ENCODE assay signal across 8 cellular contexts in genomic region chr20:50516180-50516934, GRCh38. TPM values are rescaled to one million over a fixed set of nuclear protein-coding genes. Genes with fewer than 3 reads are reported as not detected.
DNase-seq lines count a peak whose midpoint lies in the region; ATAC-seq and TF ChIP-seq lines count a peak whose summit lies in the region.

No MANE protein-coding gene starts in this region.

- CTCF ChIA-PET in CD4-positive, alpha-beta memory T cell (lab: Charles Lee; ENCODE audit: partially characterized antibody): interaction anchor here (1.2 to 2.0 kb wide), 5 partner anchors 12 to 58 kb away, joined by 3 to 9 read pairs (median 5); no protein-coding TSS in a partner anchor
- CTCF ChIA-PET in SK-N-SH (lab: Yijun Ruan, JAX): interaction anchor here (1.0 to 1.5 kb wide), 4 partner anchors 9 to 72 kb away, joined by 3 to 4 read pairs (median 4); no protein-coding TSS in a partner anchor

- H3K4me2 ChIP-seq in Karpas-422 (ENCODE audit: low read depth, low read length, poor library complexity, severe bottlenecking) (peak overlapping the region; percentile 46), SK-N-SH (no peak overlapping the region)

- ATAC-seq in GM21526 (IDR thresholded peaks at IDR 0.05; ENCODE audit: low FRiP score, unreplicated experiment): peak; percentile 44
- ATAC-seq in heart right ventricle: no peak

- H3K27me3 Mint-ChIP-seq in CD4-positive, alpha-beta memory T cell: no peaks in the 10 kb centered on the region
- H3K27me3 Mint-ChIP-seq in dendritic cell treated with granulocyte-macrophage colony-stimulating factor and Interleukin-4, amounts not matched to agents 40 ng/mL and 50 ng/mL, for 4 days: no peaks in the 10 kb centered on the region

- H3K9me2 ChIP-seq in Karpas-422 (replicated peaks; ENCODE audit: insufficient read depth, low read length) (no peaks in the 10 kb centered on the region), SK-N-SH (no peaks in the 10 kb centered on the region)

- H3K4me3 Mint-ChIP-seq in CD4-positive, alpha-beta memory T cell: peak overlapping the region; percentile 74 to 98 (median 82)
- no peak overlapping the region for H3K4me3 Mint-ChIP-seq in dendritic cell treated with granulocyte-macrophage colony-stimulating factor and Interleukin-4, amounts not matched to agents 40 ng/mL and 50 ng/mL, for 4 days

- H3K36me3 Mint-ChIP-seq in CD4-positive, alpha-beta memory T cell: peaks cover 0 to 16% of the 10 kb centered on the region in 2 donors
- peaks cover 24% of the 10 kb centered on the region for H3K36me3 Mint-ChIP-seq in dendritic cell treated with granulocyte-macrophage colony-stimulating factor and Interleukin-4, amounts not matched to agents 40 ng/mL and 50 ng/mL, for 4 days (ENCODE audit: low read depth)

- H3K36me3 ChIP-seq in CD4-positive, alpha-beta memory T cell (ENCODE audit: insufficient read depth, low read length): no peaks in the 10 kb centered on the region
- no peaks in the 10 kb centered on the region for H3K36me3 ChIP-seq in Karpas-422 (ENCODE audit: insufficient read depth, low read length)
- H3K36me3 ChIP-seq in SK-N-SH (replicated peaks in 1 of 2; ENCODE audit: control insufficient read depth in 1 of 2, insufficient read depth in 2 of 2, low read length in 1 of 2): no peaks in the 10 kb centered on the region
- H3K36me3 ChIP-seq in heart right ventricle: no peaks in the 10 kb centered on the region

- no peak overlapping the region for H2AFZ ChIP-seq in Karpas-422 (ENCODE audit: low read length)
- H2AFZ ChIP-seq in SK-N-SH (ENCODE audit: low read depth): no peak overlapping the region

- peak overlapping the region; percentile 65 for H3K27ac ChIP-seq in CD4-positive, alpha-beta memory T cell (ENCODE audit: low read depth, low read length)
- H3K27ac ChIP-seq in Karpas-422 (ENCODE audit: low read length) (no peak overlapping the region), SK-N-SH (ENCODE audit: low read depth in 2 of 2, low read length in 1 of 2) (no peak overlapping the region), heart right ventricle (peak overlapping the region in 4 of 10 donors; percentile 28 to 98 (median 71))

- H3K9me3 ChIP-seq in CD4-positive, alpha-beta memory T cell (ENCODE audit: control insufficient read depth in 1 of 2, low read length in 2 of 2): no peaks in the 10 kb centered on the region
- H3K9me3 ChIP-seq in Karpas-422 (ENCODE audit: low read length) (no peaks in the 10 kb centered on the region), SK-N-SH (no peaks in the 10 kb centered on the region), heart right ventricle (no peaks in the 10 kb centered on the region)

- H4K20me1 ChIP-seq in Karpas-422 (ENCODE audit: insufficient read depth, low read depth, low read length) (peaks cover 97% of the 10 kb centered on the region), SK-N-SH (ENCODE audit: insufficient read depth) (peaks cover 73% of the 10 kb centered on the region)

- TF ChIP-seq CTCF in SK-N-SH (IDR thresholded peaks at IDR 0.05): no peak
- TF ChIP-seq CTCF in heart right ventricle (IDR thresholded peaks at IDR 0.05): no peak

- H3K27ac Mint-ChIP-seq in CD4-positive, alpha-beta memory T cell: peak overlapping the region; percentile 26 to 96 (median 90)
- H3K27ac Mint-ChIP-seq in dendritic cell treated with granulocyte-macrophage colony-stimulating factor and Interleukin-4, amounts not matched to agents 40 ng/mL and 50 ng/mL, for 4 days: peak overlapping the region; percentile 73

- intact Hi-C loops in CD4-positive, alpha-beta memory T cell (cut with micrococcal nuclease): no loop called here
- intact Hi-C loops in dendritic cell treated with granulocyte-macrophage colony-stimulating factor and Interleukin-4, amounts not matched to agents 40 ng/mL and 50 ng/mL, for 4 days (cut with micrococcal nuclease): no loop called here
- intact Hi-C loops in heart right ventricle (cut with DNase I): loop anchor here in 2 of 10 donors (5.0 kb wide), 2 partner anchors 36 to 46 kb away; no protein-coding TSS in a partner anchor

- TF ChIP-seq EP300 in SK-N-SH (IDR thresholded peaks at IDR 0.05; ENCODE audit: borderline replicate concordance in 1 of 2, low read depth in 1 of 2, low read length in 1 of 2): no peak

- H3F3A ChIP-seq in SK-N-SH (replicated peaks; ENCODE audit: insufficient read depth): peaks cover 15% of the 10 kb centered on the region

- no peak overlapping the region for H3K9ac ChIP-seq in Karpas-422 (ENCODE audit: low read length)
- no peak overlapping the region for H3K9ac ChIP-seq in SK-N-SH

- peaks cover 11% of the 10 kb centered on the region for H3K79me2 ChIP-seq in Karpas-422 (ENCODE audit: low read length)
- H3K79me2 ChIP-seq in SK-N-SH (ENCODE audit: insufficient read depth): peaks cover 100% of the 10 kb centered on the region

- no peak overlapping the region for H3K4me3 ChIP-seq in CD4-positive, alpha-beta memory T cell (ENCODE audit: low read length in 2 of 2)
- H3K4me3 ChIP-seq in Karpas-422 (ENCODE audit: low read length) (no peak overlapping the region), SK-N-SH (ENCODE audit: low read depth in 2 of 2, low read length in 1 of 2) (no peak overlapping the region), heart right ventricle (peak overlapping the region in 1 of 10 donors; percentile 10)

- H3K4me1 Mint-ChIP-seq in CD4-positive, alpha-beta memory T cell: peaks cover 80 to 100% (median 91%) of the 10 kb centered on the region in 4 donors
- H3K4me1 Mint-ChIP-seq in dendritic cell treated with granulocyte-macrophage colony-stimulating factor and Interleukin-4, amounts not matched to agents 40 ng/mL and 50 ng/mL, for 4 days (ENCODE audit: low read depth): peaks cover 88% of the 10 kb centered on the region

- WGBS in SK-N-SH (ENCODE audit: low lambda C conversion rate): 96% methylated on average over 5 of the region's 5 CpGs
- 81 to 85% methylated on average over 5 of the region's 5 CpGs for WGBS in heart right ventricle, 2 donors

- peaks cover 100% of the 10 kb centered on the region for H3K4me1 ChIP-seq in CD4-positive, alpha-beta memory T cell (ENCODE audit: insufficient read depth, low read length)
- peaks cover 30% of the 10 kb centered on the region for H3K4me1 ChIP-seq in Karpas-422 (ENCODE audit: low read length)
- H3K4me1 ChIP-seq in SK-N-SH (ENCODE audit: control insufficient read depth in 1 of 2, insufficient read depth in 2 of 2, low read depth in 1 of 2, low read length in 1 of 2): peaks cover 14 to 70% of the 10 kb centered on the region in 2 experiments
- peaks cover 3 to 100% (median 91%) of the 10 kb centered on the region in 9 donors for H3K4me1 ChIP-seq in heart right ventricle

- DNase-seq in CD4-positive, alpha-beta memory T cell: no peak
- DNase-seq in Karpas-422 (peak; percentile 85), NCI-H2196 treated with DMSO at 0.1 percent for 48 hours (lab: John Stamatoyannopoulos, UW; ENCODE audit: unreplicated experiment) (no peak), SK-N-SH (no peak), NCI-H2029 treated with DMSO at 0.1 percent for 48 hours (lab: John Stamatoyannopoulos, UW) (no peak), heart right ventricle (no peak)

- H3K9me3 Mint-ChIP-seq in CD4-positive, alpha-beta memory T cell: peaks cover 0 to 2% (median 0%) of the 10 kb centered on the region in 8 donors
- H3K9me3 Mint-ChIP-seq in dendritic cell treated with granulocyte-macrophage colony-stimulating factor and Interleukin-4, amounts not matched to agents 40 ng/mL and 50 ng/mL, for 4 days: no peaks in the 10 kb centered on the region

- no peak for TF ChIP-seq RAD21 in SK-N-SH (IDR thresholded peaks at IDR 0.05; ENCODE audit: low read length)

- POLR2A ChIA-PET in CD4-positive, alpha-beta memory T cell (lab: Charles Lee; ENCODE audit: partially characterized antibody): interaction anchor here (0.8 to 4.6 kb wide), 7 partner anchors 22 to 327 kb away, joined by 3 to 23 read pairs (median 4); no protein-coding TSS in a partner anchor
- POLR2A ChIA-PET in SK-N-SH (lab: Yijun Ruan, JAX): no interaction called here

- no peaks in the 10 kb centered on the region for H3K27me3 ChIP-seq in CD4-positive, alpha-beta memory T cell (ENCODE audit: insufficient read depth, low read length)
- H3K27me3 ChIP-seq in Karpas-422 (ENCODE audit: low read length) (no peaks in the 10 kb centered on the region), SK-N-SH (ENCODE audit: insufficient read depth) (no peaks in the 10 kb centered on the region), heart right ventricle (no peaks in the 10 kb centered on the region)

TF ChIP-seq in SK-N-SH, 30 proteins besides CTCF, POLR2A, EP300 and RAD21 (continues in another document):
- no peak for TF ChIP-seq REST (IDR thresholded peaks at IDR 0.05; ENCODE audit: low read depth, low read length)

RNA-seq across cellular contexts. Expression of gene PTPN1, which starts 6.2 kb away (rescaled TPM):
- 10 to 100 TPM; 59.5 to 61.5 TPM for total RNA-seq in CD4-positive, alpha-beta memory T cell
- 10 to 100 TPM; 21.0 to 41.0 TPM for polyA plus RNA-seq in CD4-positive, alpha-beta memory T cell
- total RNA-seq in Karpas-422 (2014; rRNA removed; shearing (Covaris generic); ENCODE audit: low replicate concordance): 6.5 and 10.9 TPM in 2 replicates
- 23.6 and 25.2 TPM in 2 replicates for polyA plus RNA-seq in SK-N-SH (2012; rRNA removed)
- 26.2 and 27.0 TPM in 2 replicates for polyA plus RNA-seq in SK-N-SH (2012; cell fraction: cytosol; rRNA removed)
- 25.5 and 40.8 TPM in 2 replicates for polyA plus RNA-seq in SK-N-SH (2012; cell fraction: nucleus; rRNA removed)
- 10 to 100 TPM; 25.2 to 40.1 (median 29.4) TPM for total RNA-seq in heart right ventricle
- 10 to 100 TPM; 15.5 to 45.3 TPM for polyA plus RNA-seq in heart right ventricle
